In genomic region chr14:22886500-22887259, GRCh38 we compare ENCODE assay signal across 8 cellular contexts. TPM values are rescaled to one million over a fixed set of nuclear protein-coding genes. Genes with fewer than 3 reads are reported as not detected.
DNase-seq lines count a peak whose midpoint lies in the region; ATAC-seq and TF ChIP-seq lines count a peak whose summit lies in the region.

No MANE protein-coding gene starts in this region.

- ATAC-seq in HG03439 (IDR thresholded peaks at IDR 0.05; ENCODE audit: unreplicated experiment): peak; percentile 58
- peak; percentile 90 for ATAC-seq in upper lobe of right lung

- H4K20me1 ChIP-seq in PC-9 (ENCODE audit: insufficient read depth): no peaks in the 10 kb centered on the region

- no peaks in the 10 kb centered on the region for H3K36me3 ChIP-seq in BJ (ENCODE audit: control insufficient read depth, insufficient read depth, low read length)
- H3K36me3 ChIP-seq in PC-9 (ENCODE audit: low read depth): no peaks in the 10 kb centered on the region
- H3K36me3 ChIP-seq in upper lobe of right lung: no peaks in the 10 kb centered on the region

- H3K4me1 ChIP-seq in PC-9 (replicated peaks; ENCODE audit: insufficient read depth) (peaks cover 7% of the 10 kb centered on the region; the same call in 1 of the 2 replicates), upper lobe of right lung (peaks cover 11% of the 10 kb centered on the region)

- TF ChIP-seq CTCF in BJ (IDR thresholded peaks at IDR 0.05; ENCODE audit: insufficient read depth, low read depth, low read length): 0 out of 2 replicates have a peak, but pooled peaks have one; percentile 18
- TF ChIP-seq CTCF in PC-9 (conservative IDR thresholded peaks at IDR 0.05): no peak; the same call in 1 of the 2 replicates
- TF ChIP-seq CTCF in upper lobe of right lung (IDR thresholded peaks at IDR 0.05): peak; percentile 19

- intact Hi-C loops in PC-9 (cut with micrococcal nuclease; ENCODE audit: unreplicated experiment): loop anchor here (1.0 kb wide), 1 partner anchor 14 kb away; no protein-coding TSS in a partner anchor
- intact Hi-C loops in posterior vena cava (cut with DNase I): no loop called here
- intact Hi-C loops in upper lobe of right lung (cut with DNase I): no loop called here

- H3K27me3 ChIP-seq in BJ (ENCODE audit: control insufficient read depth, insufficient read depth, low read length) (no peaks in the 10 kb centered on the region), PC-9 (ENCODE audit: insufficient read depth, low read depth) (no peaks in the 10 kb centered on the region), upper lobe of right lung (no peaks in the 10 kb centered on the region)

- H3K79me2 ChIP-seq in PC-9 (ENCODE audit: low read depth): no peaks in the 10 kb centered on the region

- peaks cover 5% of the 10 kb centered on the region; the same call in 1 of the 2 replicates for H3F3A ChIP-seq in PC-9 (ENCODE audit: insufficient read depth, low read depth)

- peak overlapping the region; percentile 53 for H3K4me3 ChIP-seq in BJ (ENCODE audit: low read depth, low read length)
- H3K4me3 ChIP-seq in PC-9: peak overlapping the region; percentile 68
- H3K4me3 ChIP-seq in upper lobe of right lung: peak overlapping the region; percentile 68

- H3K27ac ChIP-seq in PC-9 (peak overlapping the region; percentile 61), upper lobe of right lung (peak overlapping the region; percentile 84)

- H3K9me3 ChIP-seq in PC-9 (ENCODE audit: insufficient read depth, low read depth) (no peaks in the 10 kb centered on the region), upper lobe of right lung (no peaks in the 10 kb centered on the region)

- CTCF ChIA-PET in BJ (lab: Yijun Ruan, JAX): interaction anchor here (3.7 to 6.9 kb wide), 2 partner anchors 11 to 15 kb away, joined by 34 to 76 read pairs; partner anchors contain the start of gene LRP10
- CTCF ChIA-PET in PC-9 (lab: Charles Lee): interaction anchor here (1.0 kb wide), 1 partner anchor 60 kb away, joined by 4 read pairs; no protein-coding TSS in a partner anchor

- POLR2A ChIA-PET in BJ (lab: Charles Lee): no interaction called here
- POLR2A ChIA-PET in PC-9 (lab: Charles Lee; ENCODE audit: unreplicated experiment): interaction anchor here (0.6 to 0.7 kb wide), 2 partner anchors 60 to 99 kb away, joined by 3 to 5 read pairs; no protein-coding TSS in a partner anchor

- peak overlapping the region; percentile 79 for H2AFZ ChIP-seq in PC-9

- peak overlapping the region; percentile 86 for H3K4me2 ChIP-seq in PC-9

- DNase-seq in BJ (ENCODE audit: low read depth) (no peak), GM19240 (ENCODE audit: insufficient read length, low spot score) (peak; percentile 70), PC-9 (peak; percentile 63 to 66), glomerular visceral epithelial cell (ENCODE audit: extremely low spot score) (peak; percentile 70), posterior vena cava (ENCODE audit: low spot score) (peak; percentile 87), upper lobe of right lung (peak; percentile 93)
- DNase-seq in activated effector memory CD4-positive, alpha-beta T cell treated with Interleukin-2 at 50 U/mL for 16 hours: peak; percentile 80

- no TSS peak for BruUV-seq in PC-9 (replicated peaks; lab: Mats Ljungman, UMichigan)

- no peaks in the 10 kb centered on the region for H3K9me2 ChIP-seq in PC-9 (ENCODE audit: insufficient read depth)

RNA-seq across cellular contexts. Expression of gene REM2, which starts 3.7 kb away (rescaled TPM):
- 0.05 and 0.10 TPM in 2 replicates for polyA plus RNA-seq in BJ (2011; rRNA removed)
- polyA minus RNA-seq in BJ (2011; rRNA and poly(A)+ RNA removed): 0.10 and 0.43 TPM in 2 replicates
- 0.50 and 0.98 TPM in 2 replicates for total RNA-seq in PC-9 (2021)
- under 1 TPM; 0.23 to 0.43 TPM for total RNA-seq in posterior vena cava
- 0.41 TPM for total RNA-seq in upper lobe of right lung

RNA-seq across cellular contexts. Expression of gene LRP10, which starts 15.1 kb away (rescaled TPM):
- polyA plus RNA-seq in BJ (2011; rRNA removed): 124 and 308 TPM in 2 replicates
- 190 and 213 TPM in 2 replicates for polyA minus RNA-seq in BJ (2011; rRNA and poly(A)+ RNA removed)
- total RNA-seq in PC-9 (2021) (59.0 and 61.6 TPM in 2 replicates), posterior vena cava (100 to 1,000 TPM; 129 to 139 TPM), upper lobe of right lung (142 TPM)

RNA-seq across cellular contexts. Expression of gene RBM23, which starts 32.3 kb away (rescaled TPM):
- 54.1 and 60.9 TPM in 2 replicates for polyA plus RNA-seq in BJ (2011; rRNA removed)
- polyA minus RNA-seq in BJ (2011; rRNA and poly(A)+ RNA removed): 55.6 and 56.3 TPM in 2 replicates
- 68.7 and 76.5 TPM in 2 replicates for total RNA-seq in PC-9 (2021)
- total RNA-seq in posterior vena cava: 10 to 100 TPM; 53.8 to 62.2 TPM
- total RNA-seq in upper lobe of right lung: 83.5 TPM

RNA-seq across cellular contexts. Expression of gene PRMT5, which starts 42.5 kb away (rescaled TPM):
- polyA plus RNA-seq in BJ (2011; rRNA removed): 128 and 152 TPM in 2 replicates
- 70.0 and 141 TPM in 2 replicates for polyA minus RNA-seq in BJ (2011; rRNA and poly(A)+ RNA removed)
- 58.6 and 73.2 TPM in 2 replicates for total RNA-seq in PC-9 (2021)
- total RNA-seq in posterior vena cava: 10 to 100 TPM; 44.9 to 45.9 TPM
- 38.9 TPM for total RNA-seq in upper lobe of right lung

RNA-seq across cellular contexts. Expression of gene MMP14, which starts 50.3 kb away (rescaled TPM):
- polyA plus RNA-seq in BJ (2011; rRNA removed): 327 and 592 TPM in 2 replicates
- 176 and 229 TPM in 2 replicates for polyA minus RNA-seq in BJ (2011; rRNA and poly(A)+ RNA removed)
- 22.4 and 34.8 TPM in 2 replicates for total RNA-seq in PC-9 (2021)
- total RNA-seq in posterior vena cava: 100 to 1,000 TPM; 229 to 234 TPM
- 149 TPM for total RNA-seq in upper lobe of right lung
